Comparison of ENCODE assay signal across 8 cellular contexts in genomic region chr10:79202188-79203013, GRCh38.
DNase-seq lines count a peak whose midpoint lies in the region; ATAC-seq lines count a peak whose summit lies in the region.

No MANE protein-coding gene starts in this region.

- intact Hi-C loops in activated naive CD4-positive, alpha-beta T cell treated with anti-CD3 and anti-CD28 coated beads for 36 hours (cut with micrococcal nuclease): no loop called here

- H3K36me3 Mint-ChIP-seq in activated naive CD4-positive, alpha-beta T cell treated with anti-CD3 and anti-CD28 coated beads for 36 hours (ENCODE audit: low read depth): no peaks in the 10 kb centered on the region

- H3K27ac Mint-ChIP-seq in activated naive CD4-positive, alpha-beta T cell treated with anti-CD3 and anti-CD28 coated beads for 36 hours: no peak overlapping the region
- no peak overlapping the region for H3K27ac Mint-ChIP-seq in stimulated activated naive CD8-positive, alpha-beta T cell treated with anti-CD3 and anti-CD28 coated beads, Interleukin-15, amount 100 ng/mL, for 72 hours

- DNase-seq in activated T-cell treated with anti-CD3 and anti-CD28 coated beads for 1 hour (ENCODE audit: low read depth) (peak; percentile 9), activated T-cell treated with anti-CD3 and anti-CD28 coated beads for 4 hours (no peak), NCI-H748 (lab: John Stamatoyannopoulos, UW; ENCODE audit: unreplicated experiment) (peak; percentile 35), islet precursor cell (peak; percentile 75)
- peak; percentile 51 for DNase-seq in activated naive CD4-positive, alpha-beta T cell treated with anti-CD3 and anti-CD28 coated beads for 36 hours
- DNase-seq in stimulated activated naive CD8-positive, alpha-beta T cell treated with anti-CD3 and anti-CD28 coated beads, Interleukin-15, amount 100 ng/mL, for 72 hours: peak; percentile 33 to 42

- CTCF ChIA-PET in activated naive CD4-positive, alpha-beta T cell treated with anti-CD3 and anti-CD28 coated beads for 36 hours (lab: Charles Lee): interaction anchor here (0.6 to 2.3 kb wide), 11 partner anchors 7 to 988 kb away, joined by 3 to 15 read pairs (median 3); no protein-coding TSS in a partner anchor

- H3K4me1 Mint-ChIP-seq in activated naive CD4-positive, alpha-beta T cell treated with anti-CD3 and anti-CD28 coated beads for 36 hours (ENCODE audit: low read depth): no peaks in the 10 kb centered on the region
- peaks cover 5% of the 10 kb centered on the region for H3K4me1 Mint-ChIP-seq in stimulated activated naive CD8-positive, alpha-beta T cell treated with anti-CD3 and anti-CD28 coated beads, Interleukin-15, amount 100 ng/mL, for 72 hours

- no peaks in the 10 kb centered on the region for H3K27me3 Mint-ChIP-seq in activated naive CD4-positive, alpha-beta T cell treated with anti-CD3 and anti-CD28 coated beads for 36 hours (ENCODE audit: low read depth)
- no peaks in the 10 kb centered on the region for H3K27me3 Mint-ChIP-seq in stimulated activated naive CD8-positive, alpha-beta T cell treated with anti-CD3 and anti-CD28 coated beads, Interleukin-15, amount 100 ng/mL, for 72 hours

- ATAC-seq in stimulated activated naive CD8-positive, alpha-beta T cell treated with anti-CD3 and anti-CD28 coated beads, Interleukin-15, amount 100 ng/mL, for 72 hours: peak; percentile 64
- ATAC-seq in GM19328 (IDR thresholded peaks at IDR 0.05; ENCODE audit: unreplicated experiment) (no peak), HG02884 (IDR thresholded peaks at IDR 0.05; ENCODE audit: unreplicated experiment) (no peak)

- no peaks in the 10 kb centered on the region for H3K9me3 Mint-ChIP-seq in activated naive CD4-positive, alpha-beta T cell treated with anti-CD3 and anti-CD28 coated beads for 36 hours
- H3K9me3 Mint-ChIP-seq in stimulated activated naive CD8-positive, alpha-beta T cell treated with anti-CD3 and anti-CD28 coated beads, Interleukin-15, amount 100 ng/mL, for 72 hours: no peaks in the 10 kb centered on the region

- no peak overlapping the region for H3K4me3 Mint-ChIP-seq in activated naive CD4-positive, alpha-beta T cell treated with anti-CD3 and anti-CD28 coated beads for 36 hours
- H3K4me3 Mint-ChIP-seq in stimulated activated naive CD8-positive, alpha-beta T cell treated with anti-CD3 and anti-CD28 coated beads, Interleukin-15, amount 100 ng/mL, for 72 hours: no peak overlapping the region
